In the genomic region with DNA sequence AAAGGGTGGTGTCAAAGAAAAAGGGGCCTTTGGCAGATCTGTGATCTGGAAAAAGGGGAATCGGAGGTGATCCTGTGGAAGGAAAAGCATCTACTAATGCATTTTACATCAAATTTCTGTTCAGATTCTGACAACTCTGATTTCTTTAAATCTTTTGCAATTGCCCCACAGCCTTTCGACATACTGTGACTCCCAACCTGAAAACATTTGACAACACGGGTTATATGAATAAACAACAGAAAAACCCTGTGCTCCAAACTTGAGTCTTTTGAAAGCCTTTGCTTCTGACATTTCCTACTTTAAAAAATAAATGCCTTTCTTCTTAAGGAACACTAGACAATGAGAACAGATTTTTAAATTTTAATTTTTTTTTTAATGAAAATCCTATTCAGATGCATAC, we compare ENCODE assay signal across 35 cellular contexts.
"Had no signal": no experiment of that assay in that cellular context is flagged by ENCODE, and none has a peak within 500 bp of the region (broad histone marks: within the 10 kb centered on the region; RNA-seq: fewer than 3 reads in every experiment).

No MANE protein-coding gene starts in this region.

- H3K4me1 Mint-ChIP-seq: activated naive CD4-positive, alpha-beta T cell treated with anti-CD3 and anti-CD28 coated beads, Interleukin-2, amount 10 ng/mL, durations not matched to agents 7 days and 5 days; activated naive CD8-positive, alpha-beta T cell treated with anti-CD3 and anti-CD28 coated beads, Interleukin-2, amount 10 ng/mL, durations not matched to agents 7 days and 5 days; stimulated activated memory B cell treated with anti-CD40 and anti-IgM and Interleukin-4, amounts not matched to agents 10 μg/mL and 1 μg/mL and 100 μg/mL, for 72 hours; stimulated activated naive CD8-positive, alpha-beta T cell treated with anti-CD3 and anti-CD28 coated beads, Interleukin-15, amount 100 ng/mL, for 72 hours; T-helper 17 cell had no signal

- FAIRE-seq: kidney, small intestine had no signal

- H3K36me3 ChIP-seq: esophagus squamous epithelium, gastrocnemius medialis, neutrophil, ovary, vagina, WERI-Rb-1 had no signal

- DNase-seq: activated CD4-positive, alpha-beta T cell treated with anti-CD3 and anti-CD28 coated beads for 48 hours; activated CD4-positive, alpha-beta T cell treated with anti-CD3 and anti-CD28 coated beads, Interleukin-2, amount 50 U/mL, for 48 hours; activated CD8-positive, alpha-beta memory T cell treated with anti-CD3 and anti-CD28 coated beads for 24 hours; activated gamma-delta T cell; activated naive CD4-positive, alpha-beta T cell treated with anti-CD3 and anti-CD28 coated beads, Interleukin-2, amount 10 ng/mL, durations not matched to agents 7 days and 5 days; activated naive CD8-positive, alpha-beta T cell treated with anti-CD3 and anti-CD28 coated beads, Interleukin-2, amount 10 ng/mL, durations not matched to agents 7 days and 5 days; activated T-cell treated with anti-CD3 and anti-CD28 coated beads, Interleukin-2, amount 50 U/mL, for 1 hour; amygdala; central memory CD4-positive, alpha-beta T cell; dermis blood vessel endothelial cell; effector CD4-positive, alpha-beta T cell; esophagus squamous epithelium; gastrocnemius medialis; glutamatergic neuron; kidney; left colon; midbrain; naive thymus-derived CD4-positive, alpha-beta T cell; ovary; small intestine; stimulated activated CD4-positive, alpha-beta T cell treated with anti-CD3 and anti-CD28 coated beads, Interleukin-1b, Interleukin-23, amount 100 ng/mL, for 48 hours; stimulated activated CD4-positive, alpha-beta T cell treated with anti-CD3 and anti-CD28 coated beads, Interleukin-4, amount 100 ng/mL, for 4 hours; stimulated activated CD8-positive, alpha-beta memory T cell treated with anti-CD3 and anti-CD28 coated beads, Interleukin-4, amount 100 ng/mL, for 48 hours; stimulated activated naive CD8-positive, alpha-beta T cell treated with anti-CD3 and anti-CD28 coated beads, Interleukin-15, amount 100 ng/mL, for 72 hours; substantia nigra; T-helper 17 cell; T1000; WERI-Rb-1 had no signal

- H3K27ac ChIP-seq: epithelial cell of prostate, esophagus squamous epithelium, gastrocnemius medialis, neutrophil, ovary, vagina, WERI-Rb-1 had no signal

- H3K27ac Mint-ChIP-seq: activated naive CD4-positive, alpha-beta T cell treated with anti-CD3 and anti-CD28 coated beads, Interleukin-2, amount 10 ng/mL, durations not matched to agents 7 days and 5 days; activated naive CD8-positive, alpha-beta T cell treated with anti-CD3 and anti-CD28 coated beads, Interleukin-2, amount 10 ng/mL, durations not matched to agents 7 days and 5 days; activated T-helper 1 cell treated with anti-CD3 and anti-CD28 coated beads, Interleukin-12 subunit alpha, Interleukin-12 subunit beta, Interleukin-2, Interleukin-4 antibody, amounts not matched to agents 30 ng/mL and 10 ng/mL and 1 ng/mL, durations not matched to agents 14 hours and 24 hours and 36 hours; naive thymus-derived CD4-positive, alpha-beta T cell; progenitor cell of endocrine pancreas; stimulated activated memory B cell treated with anti-CD40 and anti-IgM and Interleukin-4, amounts not matched to agents 10 μg/mL and 1 μg/mL and 100 μg/mL, for 72 hours; stimulated activated naive CD8-positive, alpha-beta T cell treated with anti-CD3 and anti-CD28 coated beads, Interleukin-15, amount 100 ng/mL, for 72 hours; T-helper 17 cell; type B pancreatic cell had no signal

- H3K27me3 ChIP-seq: gastrocnemius medialis, ovary, vagina had no signal

- H3K9me3 ChIP-seq: esophagus squamous epithelium, gastrocnemius medialis, neutrophil, ovary, vagina had no signal

- H3K27me3 Mint-ChIP-seq: stimulated activated memory B cell treated with anti-CD40 and anti-IgM and Interleukin-4, amounts not matched to agents 10 μg/mL and 1 μg/mL and 100 μg/mL, for 72 hours had no signal

- H3K4me3 ChIP-seq: esophagus squamous epithelium, gastrocnemius medialis, ovary, vagina had no signal

- H3K4me1 ChIP-seq: esophagus squamous epithelium, gastrocnemius medialis had no signal

- H3K36me3 Mint-ChIP-seq: activated naive CD4-positive, alpha-beta T cell treated with anti-CD3 and anti-CD28 coated beads, Interleukin-2, amount 10 ng/mL, durations not matched to agents 7 days and 5 days; activated naive CD8-positive, alpha-beta T cell treated with anti-CD3 and anti-CD28 coated beads, Interleukin-2, amount 10 ng/mL, durations not matched to agents 7 days and 5 days; naive thymus-derived CD4-positive, alpha-beta T cell; stimulated activated memory B cell treated with anti-CD40 and anti-IgM and Interleukin-4, amounts not matched to agents 10 μg/mL and 1 μg/mL and 100 μg/mL, for 72 hours had no signal

- H3K4me3 Mint-ChIP-seq: activated naive CD4-positive, alpha-beta T cell treated with anti-CD3 and anti-CD28 coated beads, Interleukin-2, amount 10 ng/mL, durations not matched to agents 7 days and 5 days; activated naive CD8-positive, alpha-beta T cell treated with anti-CD3 and anti-CD28 coated beads, Interleukin-2, amount 10 ng/mL, durations not matched to agents 7 days and 5 days; activated T-helper 1 cell treated with anti-CD3 and anti-CD28 coated beads, Interleukin-12 subunit alpha, Interleukin-12 subunit beta, Interleukin-2, Interleukin-4 antibody, amounts not matched to agents 30 ng/mL and 10 ng/mL and 1 ng/mL, durations not matched to agents 14 hours and 24 hours and 36 hours; naive thymus-derived CD4-positive, alpha-beta T cell; stimulated activated memory B cell treated with anti-CD40 and anti-IgM and Interleukin-4, amounts not matched to agents 10 μg/mL and 1 μg/mL and 100 μg/mL, for 72 hours; stimulated activated naive CD8-positive, alpha-beta T cell treated with anti-CD3 and anti-CD28 coated beads, Interleukin-15, amount 100 ng/mL, for 72 hours; T-helper 17 cell; type B pancreatic cell had no signal

- H3K9me3 Mint-ChIP-seq: activated naive CD4-positive, alpha-beta T cell treated with anti-CD3 and anti-CD28 coated beads, Interleukin-2, amount 10 ng/mL, durations not matched to agents 7 days and 5 days; activated naive CD8-positive, alpha-beta T cell treated with anti-CD3 and anti-CD28 coated beads, Interleukin-2, amount 10 ng/mL, durations not matched to agents 7 days and 5 days; activated T-helper 1 cell treated with anti-CD3 and anti-CD28 coated beads, Interleukin-12 subunit alpha, Interleukin-12 subunit beta, Interleukin-2, Interleukin-4 antibody, amounts not matched to agents 30 ng/mL and 10 ng/mL and 1 ng/mL, durations not matched to agents 14 hours and 24 hours and 36 hours; stimulated activated memory B cell treated with anti-CD40 and anti-IgM and Interleukin-4, amounts not matched to agents 10 μg/mL and 1 μg/mL and 100 μg/mL, for 72 hours; stimulated activated naive CD8-positive, alpha-beta T cell treated with anti-CD3 and anti-CD28 coated beads, Interleukin-15, amount 100 ng/mL, for 72 hours had no signal
